ENCODE assay signal across 11 cellular contexts in genomic region chr10:14087585-14087984, GRCh38.
"Had no signal": no experiment of that assay in that cellular context is flagged by ENCODE, and none has a peak within 500 bp of the region (broad histone marks: within the 10 kb centered on the region; RNA-seq: fewer than 3 reads in every experiment).

No MANE protein-coding gene starts in this region.

- H3K4me3 ChIP-seq: adrenal gland, body of pancreas, gastroesophageal sphincter, skin epidermis had no signal

- H3K36me3 ChIP-seq: adrenal gland, gastroesophageal sphincter, neutrophil had no signal

- H3K9me3 ChIP-seq: adrenal gland, body of pancreas, gastroesophageal sphincter, neutrophil had no signal

- H3K9me3 Mint-ChIP-seq: activated T-helper 2 cell treated with anti-CD3 and anti-CD28 coated beads, Interferon-gamma antibody, Interleukin-2, Interleukin-4, amounts not matched to agents 10 μg/mL and 5 μg/mL and 100 μg/mL, durations not matched to agents 14 hours and 24 hours and 36 hours; central memory CD8-positive, alpha-beta T cell had no signal

- H3K4me1 Mint-ChIP-seq: central memory CD8-positive, alpha-beta T cell had no signal

- ATAC-seq: body of pancreas, gastroesophageal sphincter had no signal

- DNase-seq: activated CD4-positive, alpha-beta T cell treated with anti-CD3 and anti-CD28 coated beads, Interleukin-2, amount 50 U/mL, for 1 hour; activated naive CD4-positive, alpha-beta T cell treated with anti-CD3 and anti-CD28 coated beads, Interleukin-2, amount 50 U/mL, for 16 hours; adrenal gland; body of pancreas; cortex of kidney; effector CD8-positive, alpha-beta T cell had no signal

- H3K27ac ChIP-seq: adrenal gland, body of pancreas, gastroesophageal sphincter, neutrophil, skin epidermis had no signal

- H3K27ac Mint-ChIP-seq: activated T-helper 2 cell treated with anti-CD3 and anti-CD28 coated beads, Interferon-gamma antibody, Interleukin-2, Interleukin-4, amounts not matched to agents 10 μg/mL and 5 μg/mL and 100 μg/mL, durations not matched to agents 14 hours and 24 hours and 36 hours had no signal

- H3K27me3 ChIP-seq: adrenal gland, body of pancreas, gastroesophageal sphincter, neutrophil had no signal

- H3K4me3 Mint-ChIP-seq: central memory CD8-positive, alpha-beta T cell had no signal
